8 cellular contexts compared by ENCODE assay signal in the genomic region with DNA sequence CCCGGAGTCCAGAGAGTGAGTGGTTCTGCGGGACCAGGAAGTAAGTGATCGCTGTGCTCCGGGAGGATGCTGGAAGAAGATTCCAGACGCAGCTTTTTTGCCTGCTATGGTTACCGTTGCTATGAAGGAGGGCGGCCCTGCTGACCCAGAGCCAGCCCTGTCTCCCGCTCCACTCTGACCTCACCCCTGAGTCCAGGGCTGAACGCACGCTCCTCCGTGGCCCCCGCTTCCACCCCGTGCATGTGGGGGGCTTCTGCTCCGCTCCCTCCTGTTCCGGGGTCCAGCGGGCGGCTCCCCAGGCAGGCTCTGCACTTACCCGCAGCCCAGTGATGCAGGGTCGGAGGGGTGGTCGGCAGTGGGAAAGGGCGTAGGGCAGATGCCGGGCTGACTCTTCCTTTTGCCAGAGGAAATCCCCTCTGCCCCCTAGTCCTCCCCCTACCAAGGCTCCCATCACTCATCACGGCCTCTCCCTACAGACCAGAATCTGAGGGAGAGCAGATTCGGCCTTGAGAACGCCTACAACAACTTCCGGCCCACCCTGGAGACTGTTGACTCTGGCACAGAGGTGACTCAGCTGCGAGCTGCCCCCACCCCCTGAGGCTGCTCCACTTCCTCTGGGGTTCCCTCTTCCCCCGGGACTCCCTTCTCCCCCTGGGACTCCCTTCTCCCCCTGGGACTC. TPM values are rescaled to one million over a fixed set of nuclear protein-coding genes. Genes with fewer than 3 reads are reported as not detected.
DNase-seq lines count a peak whose midpoint lies in the region.

No MANE protein-coding gene starts in this region.

- DNase-seq in H7 (peak; percentile 90), NAMALWA (ENCODE audit: low spot score) (peak; percentile 67), cerebellum (ENCODE audit: low spot score) (peak; percentile 17), left kidney (ENCODE audit: low read depth, low spot score) (peak; percentile 86), SKM-1 treated with dmso at 0.1 percent for 144 hours (lab: John Stamatoyannopoulos, UW; ENCODE audit: unreplicated experiment) (no peak)
- peak; percentile 37 for DNase-seq in activated CD4-positive, CD25-positive, alpha-beta regulatory T cell treated with anti-CD3 and anti-CD28 coated beads, Interleukin-2, amount 50 U/mL, for 16 hours (ENCODE audit: low read depth, low spot score)
- peak; percentile 57 to 72 for DNase-seq in stimulated activated CD4-positive, alpha-beta T cell treated with anti-CD3 and anti-CD28 coated beads, Interleukin-4, amount 100 ng/mL, for 4 hours

- peak overlapping the region; percentile 68 for H3K9ac ChIP-seq in ES-I3 (ENCODE audit: low read depth, low read length)

- peak overlapping the region; percentile 74 for H3K4me3 ChIP-seq in H7 (ENCODE audit: insufficient read depth, low read depth, low read length)

- H3K36me3 ChIP-seq in ES-I3 (ENCODE audit: insufficient read depth, low read length): no peaks in the 10 kb centered on the region
- H3K36me3 ChIP-seq in H7 (replicated peaks; ENCODE audit: control insufficient read depth, insufficient read depth, low read length): no peaks in the 10 kb centered on the region

- peaks cover 7% of the 10 kb centered on the region; the same call in 1 of the 2 replicates for H3K4me1 ChIP-seq in ES-I3 (ENCODE audit: insufficient read depth, low read length)

- H3K9me3 ChIP-seq in ES-I3 (ENCODE audit: control insufficient read depth, insufficient read depth, low read length): no peaks in the 10 kb centered on the region

- no peaks in the 10 kb centered on the region for H3K27me3 ChIP-seq in H7 (ENCODE audit: control insufficient read depth, insufficient read depth, low read length)

RNA-seq across cellular contexts. Expression of a gene that starts 2.6 kb away (rescaled TPM):
- total RNA-seq in H7 (2014; rRNA removed; shearing (Covaris generic)): not detected in 2 replicates
- under 0.01 TPM for total RNA-seq in cerebellum

RNA-seq across cellular contexts. Expression of a gene that starts 47.9 kb away (rescaled TPM):
- total RNA-seq in H7 (2014; rRNA removed; shearing (Covaris generic)): 1.8 and 10.4 TPM in 2 replicates
- total RNA-seq in cerebellum: 0.18 TPM
